Comparison of ENCODE assay signal across 1 cellular context in the genomic region with DNA sequence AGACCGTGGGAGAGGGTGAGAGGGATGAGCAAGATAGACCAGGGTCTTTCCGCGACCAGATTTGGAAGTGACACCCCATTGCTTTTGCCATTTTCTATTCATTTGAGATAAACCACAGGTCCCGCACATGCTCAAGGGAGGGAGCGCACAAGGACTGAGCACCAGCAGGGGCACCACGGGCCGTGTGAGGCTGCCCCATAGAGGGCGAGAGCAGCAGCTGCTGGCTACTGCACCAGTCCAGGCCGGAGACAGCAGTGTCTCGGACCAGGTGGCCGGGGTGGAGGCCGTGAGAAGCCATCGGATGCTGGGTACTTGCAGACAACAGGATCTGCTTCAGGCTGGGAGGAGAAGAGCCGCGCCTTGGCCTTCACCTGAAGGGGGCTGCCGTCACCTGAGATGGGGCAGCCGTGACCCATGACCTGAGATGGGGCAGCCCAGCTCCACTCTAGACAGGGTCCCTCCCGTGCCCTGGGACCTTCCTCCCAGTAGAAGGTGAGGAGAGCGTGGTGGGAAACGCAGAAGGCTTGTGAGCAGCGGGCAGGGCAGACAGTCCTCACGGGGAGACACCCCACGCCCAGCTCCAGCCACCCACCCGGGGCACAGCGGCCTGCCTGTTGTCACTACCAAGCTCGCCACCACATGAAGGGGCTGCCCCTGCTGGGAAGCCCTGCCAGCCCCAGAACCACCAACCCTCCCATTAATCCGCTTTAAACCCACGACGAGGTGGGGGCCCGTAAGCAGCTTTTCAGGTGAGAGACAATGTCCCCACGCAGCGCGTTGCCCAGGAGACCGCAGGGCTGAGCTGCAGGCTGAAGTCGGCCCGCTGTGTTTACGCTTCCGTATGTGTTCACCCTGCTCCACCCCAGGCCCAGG.
TF ChIP-seq lines count a peak whose summit lies in the region.

No MANE protein-coding gene starts in this region.

TF ChIP-seq in WTC11, 78 proteins besides CTCF, POLR2A, EP300 and RAD21:
- TF ChIP-seq, protein P1, sequence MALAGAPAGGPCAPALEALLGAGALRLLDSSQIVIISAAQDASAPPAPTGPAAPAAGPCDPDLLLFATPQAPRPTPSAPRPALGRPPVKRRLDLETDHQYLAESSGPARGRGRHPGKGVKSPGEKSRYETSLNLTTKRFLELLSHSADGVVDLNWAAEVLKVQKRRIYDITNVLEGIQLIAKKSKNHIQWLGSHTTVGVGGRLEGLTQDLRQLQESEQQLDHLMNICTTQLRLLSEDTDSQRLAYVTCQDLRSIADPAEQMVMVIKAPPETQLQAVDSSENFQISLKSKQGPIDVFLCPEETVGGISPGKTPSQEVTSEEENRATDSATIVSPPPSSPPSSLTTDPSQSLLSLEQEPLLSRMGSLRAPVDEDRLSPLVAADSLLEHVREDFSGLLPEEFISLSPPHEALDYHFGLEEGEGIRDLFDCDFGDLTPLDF (CRISPR knock-in tag; IDR thresholded peaks at IDR 0.05): no peak
- TF ChIP-seq GTF2I (CRISPR knock-in tag; conservative IDR thresholded peaks at IDR 0.05) (no peak), CREB1 (CRISPR knock-in tag; IDR thresholded peaks at IDR 0.05) (no peak), GABPB1 (CRISPR knock-in tag; IDR thresholded peaks at IDR 0.05) (no peak), TEAD1 (CRISPR knock-in tag; IDR thresholded peaks at IDR 0.05) (no peak), ZNF671 (CRISPR knock-in tag; IDR thresholded peaks at IDR 0.05) (no peak)
